Comparison of ENCODE assay signal across 2 cellular contexts in genomic region chr1:55278378-55278777, GRCh38.
TF ChIP-seq lines count a peak whose summit lies in the region.

No MANE protein-coding gene starts in this region.

TF ChIP-seq in HepG2, 621 proteins besides CTCF, POLR2A, EP300 and RAD21 (continued from another document):
- TF ChIP-seq, protein P1, sequence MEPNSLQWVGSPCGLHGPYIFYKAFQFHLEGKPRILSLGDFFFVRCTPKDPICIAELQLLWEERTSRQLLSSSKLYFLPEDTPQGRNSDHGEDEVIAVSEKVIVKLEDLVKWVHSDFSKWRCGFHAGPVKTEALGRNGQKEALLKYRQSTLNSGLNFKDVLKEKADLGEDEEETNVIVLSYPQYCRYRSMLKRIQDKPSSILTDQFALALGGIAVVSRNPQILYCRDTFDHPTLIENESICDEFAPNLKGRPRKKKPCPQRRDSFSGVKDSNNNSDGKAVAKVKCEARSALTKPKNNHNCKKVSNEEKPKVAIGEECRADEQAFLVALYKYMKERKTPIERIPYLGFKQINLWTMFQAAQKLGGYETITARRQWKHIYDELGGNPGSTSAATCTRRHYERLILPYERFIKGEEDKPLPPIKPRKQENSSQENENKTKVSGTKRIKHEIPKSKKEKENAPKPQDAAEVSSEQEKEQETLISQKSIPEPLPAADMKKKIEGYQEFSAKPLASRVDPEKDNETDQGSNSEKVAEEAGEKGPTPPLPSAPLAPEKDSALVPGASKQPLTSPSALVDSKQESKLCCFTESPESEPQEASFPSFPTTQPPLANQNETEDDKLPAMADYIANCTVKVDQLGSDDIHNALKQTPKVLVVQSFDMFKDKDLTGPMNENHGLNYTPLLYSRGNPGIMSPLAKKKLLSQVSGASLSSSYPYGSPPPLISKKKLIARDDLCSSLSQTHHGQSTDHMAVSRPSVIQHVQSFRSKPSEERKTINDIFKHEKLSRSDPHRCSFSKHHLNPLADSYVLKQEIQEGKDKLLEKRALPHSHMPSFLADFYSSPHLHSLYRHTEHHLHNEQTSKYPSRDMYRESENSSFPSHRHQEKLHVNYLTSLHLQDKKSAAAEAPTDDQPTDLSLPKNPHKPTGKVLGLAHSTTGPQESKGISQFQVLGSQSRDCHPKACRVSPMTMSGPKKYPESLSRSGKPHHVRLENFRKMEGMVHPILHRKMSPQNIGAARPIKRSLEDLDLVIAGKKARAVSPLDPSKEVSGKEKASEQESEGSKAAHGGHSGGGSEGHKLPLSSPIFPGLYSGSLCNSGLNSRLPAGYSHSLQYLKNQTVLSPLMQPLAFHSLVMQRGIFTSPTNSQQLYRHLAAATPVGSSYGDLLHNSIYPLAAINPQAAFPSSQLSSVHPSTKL (CRISPR knock-in tag; IDR thresholded peaks at IDR 0.05), result peak; percentile 42; the same call in 1 of the 2 replicates
- TF ChIP-seq CEBPB (IDR thresholded peaks at IDR 0.05; ENCODE audit: borderline replicate concordance, low read depth, low read length), result peak; percentile 22; the same call in 1 of the 2 replicates
- peak; percentile 62 for TF ChIP-seq HNF4A (CRISPR knock-in tag; IDR thresholded peaks at IDR 0.05)
- TF ChIP-seq, protein P2, sequence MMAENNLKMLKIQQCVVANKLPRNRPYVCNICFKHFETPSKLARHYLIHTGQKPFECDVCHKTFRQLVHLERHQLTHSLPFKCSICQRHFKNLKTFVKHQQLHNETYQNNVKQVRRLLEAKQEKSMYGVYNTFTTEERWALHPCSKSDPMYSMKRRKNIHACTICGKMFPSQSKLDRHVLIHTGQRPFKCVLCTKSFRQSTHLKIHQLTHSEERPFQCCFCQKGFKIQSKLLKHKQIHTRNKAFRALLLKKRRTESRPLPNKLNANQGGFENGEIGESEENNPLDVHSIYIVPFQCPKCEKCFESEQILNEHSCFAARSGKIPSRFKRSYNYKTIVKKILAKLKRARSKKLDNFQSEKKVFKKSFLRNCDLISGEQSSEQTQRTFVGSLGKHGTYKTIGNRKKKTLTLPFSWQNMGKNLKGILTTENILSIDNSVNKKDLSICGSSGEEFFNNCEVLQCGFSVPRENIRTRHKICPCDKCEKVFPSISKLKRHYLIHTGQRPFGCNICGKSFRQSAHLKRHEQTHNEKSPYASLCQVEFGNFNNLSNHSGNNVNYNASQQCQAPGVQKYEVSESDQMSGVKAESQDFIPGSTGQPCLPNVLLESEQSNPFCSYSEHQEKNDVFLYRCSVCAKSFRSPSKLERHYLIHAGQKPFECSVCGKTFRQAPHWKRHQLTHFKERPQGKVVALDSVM (CRISPR knock-in tag; IDR thresholded peaks at IDR 0.05), result peak; percentile 63; the same call in 1 of the 2 replicates
- no peak for TF ChIP-seq ZNF468 (CRISPR knock-in tag; IDR thresholded peaks at IDR 0.05)
- TF ChIP-seq, protein P3, sequence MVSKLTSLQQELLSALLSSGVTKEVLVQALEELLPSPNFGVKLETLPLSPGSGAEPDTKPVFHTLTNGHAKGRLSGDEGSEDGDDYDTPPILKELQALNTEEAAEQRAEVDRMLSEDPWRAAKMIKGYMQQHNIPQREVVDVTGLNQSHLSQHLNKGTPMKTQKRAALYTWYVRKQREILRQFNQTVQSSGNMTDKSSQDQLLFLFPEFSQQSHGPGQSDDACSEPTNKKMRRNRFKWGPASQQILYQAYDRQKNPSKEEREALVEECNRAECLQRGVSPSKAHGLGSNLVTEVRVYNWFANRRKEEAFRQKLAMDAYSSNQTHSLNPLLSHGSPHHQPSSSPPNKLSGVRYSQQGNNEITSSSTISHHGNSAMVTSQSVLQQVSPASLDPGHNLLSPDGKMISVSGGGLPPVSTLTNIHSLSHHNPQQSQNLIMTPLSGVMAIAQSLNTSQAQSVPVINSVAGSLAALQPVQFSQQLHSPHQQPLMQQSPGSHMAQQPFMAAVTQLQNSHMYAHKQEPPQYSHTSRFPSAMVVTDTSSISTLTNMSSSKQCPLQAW (CRISPR knock-in tag; IDR thresholded peaks at IDR 0.05), result no peak
- no peak for TF ChIP-seq SAFB2 (CRISPR knock-in tag; IDR thresholded peaks at IDR 0.05; ENCODE audit: borderline replicate concordance, low read depth)
- no peak for TF ChIP-seq CREM (IDR thresholded peaks at IDR 0.05)
- TF ChIP-seq CREM (CRISPR knock-in tag; IDR thresholded peaks at IDR 0.05), result no peak
- TF ChIP-seq NR2C2 (CRISPR knock-in tag; IDR thresholded peaks at IDR 0.05; ENCODE audit: borderline replicate concordance), result 0 out of 2 replicates have a peak, but pooled peaks have one; percentile 17
- TF ChIP-seq MED13 (CRISPR knock-in tag; IDR thresholded peaks at IDR 0.05), result no peak
- TF ChIP-seq RARA (CRISPR knock-in tag; IDR thresholded peaks at IDR 0.05), result peak; percentile 80
- peak in 1 of 2 experiments; percentile 83; a peak in 3 of 4 replicates for TF ChIP-seq NR2F1 (CRISPR knock-in tag; IDR thresholded peaks at IDR 0.05)
- no peak for TF ChIP-seq ZFP36 (IDR thresholded peaks at IDR 0.05; ENCODE audit: borderline replicate concordance, low read depth, low read length, partially characterized antibody)
- no peak for TF ChIP-seq ZGPAT (CRISPR knock-in tag; IDR thresholded peaks at IDR 0.05)

TF ChIP-seq in HCT116, 20 proteins besides CTCF, POLR2A, EP300 and RAD21 (continued from another document):
- TF ChIP-seq MAX (IDR thresholded peaks at IDR 0.05), result no peak
- no peak for TF ChIP-seq SRF (IDR thresholded peaks at IDR 0.05; ENCODE audit: low read depth)
- TF ChIP-seq ZNF274 (IDR thresholded peaks at IDR 0.05; ENCODE audit: low read depth, low read length), result no peak
- TF ChIP-seq REST (IDR thresholded peaks at IDR 0.05; ENCODE audit: low read depth), result no peak
- TF ChIP-seq, protein P4, sequence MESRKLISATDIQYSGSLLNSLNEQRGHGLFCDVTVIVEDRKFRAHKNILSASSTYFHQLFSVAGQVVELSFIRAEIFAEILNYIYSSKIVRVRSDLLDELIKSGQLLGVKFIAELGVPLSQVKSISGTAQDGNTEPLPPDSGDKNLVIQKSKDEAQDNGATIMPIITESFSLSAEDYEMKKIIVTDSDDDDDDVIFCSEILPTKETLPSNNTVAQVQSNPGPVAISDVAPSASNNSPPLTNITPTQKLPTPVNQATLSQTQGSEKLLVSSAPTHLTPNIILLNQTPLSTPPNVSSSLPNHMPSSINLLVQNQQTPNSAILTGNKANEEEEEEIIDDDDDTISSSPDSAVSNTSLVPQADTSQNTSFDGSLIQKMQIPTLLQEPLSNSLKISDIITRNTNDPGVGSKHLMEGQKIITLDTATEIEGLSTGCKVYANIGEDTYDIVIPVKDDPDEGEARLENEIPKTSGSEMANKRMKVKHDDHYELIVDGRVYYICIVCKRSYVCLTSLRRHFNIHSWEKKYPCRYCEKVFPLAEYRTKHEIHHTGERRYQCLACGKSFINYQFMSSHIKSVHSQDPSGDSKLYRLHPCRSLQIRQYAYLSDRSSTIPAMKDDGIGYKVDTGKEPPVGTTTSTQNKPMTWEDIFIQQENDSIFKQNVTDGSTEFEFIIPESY (IDR thresholded peaks at IDR 0.05; ENCODE audit: extremely low read depth, insufficient replicate concordance, low read length), result no peak
- no peak for TF ChIP-seq EZH2phosphoT487 (IDR thresholded peaks at IDR 0.05; ENCODE audit: borderline replicate concordance)
- no peak for TF ChIP-seq POLR2AphosphoS5 (IDR thresholded peaks at IDR 0.05; ENCODE audit: low read depth, low read length)
- no peak for TF ChIP-seq TCF7L2 (IDR thresholded peaks at IDR 0.05; ENCODE audit: borderline replicate concordance, extremely low read depth, insufficient read depth, insufficient read length)
- TF ChIP-seq ZFX (IDR thresholded peaks at IDR 0.05), result no peak
- TF ChIP-seq FOSL1 (IDR thresholded peaks at IDR 0.05; ENCODE audit: low read depth), result no peak
- TF ChIP-seq, protein P5, sequence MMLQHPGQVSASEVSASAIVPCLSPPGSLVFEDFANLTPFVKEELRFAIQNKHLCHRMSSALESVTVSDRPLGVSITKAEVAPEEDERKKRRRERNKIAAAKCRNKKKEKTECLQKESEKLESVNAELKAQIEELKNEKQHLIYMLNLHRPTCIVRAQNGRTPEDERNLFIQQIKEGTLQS (IDR thresholded peaks at IDR 0.05), result no peak
- no peak for TF ChIP-seq EZH2 (IDR thresholded peaks at IDR 0.05)
- TF ChIP-seq JUND (IDR thresholded peaks at IDR 0.05), result no peak
- no peak for TF ChIP-seq CEBPB (IDR thresholded peaks at IDR 0.05; ENCODE audit: low read depth)
